In genomic region chr17:64129515-64129764, GRCh38 we compare ENCODE assay signal across 1 cellular context.
A peak's percentile ranks its signal among the peaks of the same experiment; 100 is the strongest.
TF ChIP-seq lines count a peak whose summit lies in the region.

No MANE protein-coding gene starts in this region.

TF ChIP-seq in HepG2, 621 proteins besides CTCF, POLR2A, EP300 and RAD21 (continued from another document and continues in another):
- TF ChIP-seq, protein P1, sequence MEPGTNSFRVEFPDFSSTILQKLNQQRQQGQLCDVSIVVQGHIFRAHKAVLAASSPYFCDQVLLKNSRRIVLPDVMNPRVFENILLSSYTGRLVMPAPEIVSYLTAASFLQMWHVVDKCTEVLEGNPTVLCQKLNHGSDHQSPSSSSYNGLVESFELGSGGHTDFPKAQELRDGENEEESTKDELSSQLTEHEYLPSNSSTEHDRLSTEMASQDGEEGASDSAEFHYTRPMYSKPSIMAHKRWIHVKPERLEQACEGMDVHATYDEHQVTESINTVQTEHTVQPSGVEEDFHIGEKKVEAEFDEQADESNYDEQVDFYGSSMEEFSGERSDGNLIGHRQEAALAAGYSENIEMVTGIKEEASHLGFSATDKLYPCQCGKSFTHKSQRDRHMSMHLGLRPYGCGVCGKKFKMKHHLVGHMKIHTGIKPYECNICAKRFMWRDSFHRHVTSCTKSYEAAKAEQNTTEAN (CRISPR knock-in tag; conservative IDR thresholded peaks at IDR 0.05), result no peak
- TF ChIP-seq, protein P2, sequence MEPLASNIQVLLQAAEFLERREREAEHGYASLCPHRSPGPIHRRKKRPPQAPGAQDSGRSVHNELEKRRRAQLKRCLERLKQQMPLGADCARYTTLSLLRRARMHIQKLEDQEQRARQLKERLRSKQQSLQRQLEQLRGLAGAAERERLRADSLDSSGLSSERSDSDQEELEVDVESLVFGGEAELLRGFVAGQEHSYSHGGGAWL (CRISPR knock-in tag; IDR thresholded peaks at IDR 0.05), result 0 out of 2 replicates have a peak, but pooled peaks have one; percentile 7
- TF ChIP-seq NKX3-1 (CRISPR knock-in tag; IDR thresholded peaks at IDR 0.05) (0 out of 2 replicates have a peak, but pooled peaks have one; percentile 78), ARID2 (CRISPR knock-in tag; IDR thresholded peaks at IDR 0.05; ENCODE audit: borderline replicate concordance) (0 out of 2 replicates have a peak, but pooled peaks have one; percentile 80), ZNF180 (CRISPR knock-in tag; IDR thresholded peaks at IDR 0.05; ENCODE audit: borderline replicate concordance, low read depth) (no peak), ZNF678 (CRISPR knock-in tag; IDR thresholded peaks at IDR 0.05) (0 out of 2 replicates have a peak, but pooled peaks have one; percentile 40), NFRKB (IDR thresholded peaks at IDR 0.05) (no peak), ATF3 (CRISPR knock-in tag; IDR thresholded peaks at IDR 0.05) (no peak), TEAD2 (CRISPR knock-in tag; IDR thresholded peaks at IDR 0.05) (no peak), ZNF30 (CRISPR knock-in tag; IDR thresholded peaks at IDR 0.05) (0 out of 2 replicates have a peak, but pooled peaks have one; percentile 66), ZNF282 (IDR thresholded peaks at IDR 0.05; ENCODE audit: partially characterized antibody) (no peak), IRX3 (CRISPR knock-in tag; IDR thresholded peaks at IDR 0.05; ENCODE audit: borderline replicate concordance, low read depth) (0 out of 2 replicates have a peak, but pooled peaks have one; percentile 52), ZNF414 (CRISPR knock-in tag; IDR thresholded peaks at IDR 0.05) (peak; percentile 47; the same call in 1 of the 2 replicates), ZBTB3 (CRISPR knock-in tag; IDR thresholded peaks at IDR 0.05; ENCODE audit: borderline replicate concordance, low read depth) (no peak), ZNF143 (CRISPR knock-in tag; IDR thresholded peaks at IDR 0.05) (0 out of 2 replicates have a peak, but pooled peaks have one; percentile 41), PTBP1 (IDR thresholded peaks at IDR 0.05; ENCODE audit: low read depth, low read length, poor library complexity, severe bottlenecking) (no peak), ZNF841 (CRISPR knock-in tag; IDR thresholded peaks at IDR 0.05; ENCODE audit: borderline replicate concordance) (peak; percentile 44; the same call in 1 of the 2 replicates), ZNF672 (CRISPR knock-in tag; IDR thresholded peaks at IDR 0.05) (0 out of 2 replicates have a peak, but pooled peaks have one; percentile 21), IRF9 (CRISPR knock-in tag; IDR thresholded peaks at IDR 0.05; ENCODE audit: borderline replicate concordance) (0 out of 2 replicates have a peak, but pooled peaks have one; percentile 7), ZNF780A (CRISPR knock-in tag; IDR thresholded peaks at IDR 0.05) (no peak), CBFB (CRISPR knock-in tag; IDR thresholded peaks at IDR 0.05) (no peak), ZNF20 (CRISPR knock-in tag; IDR thresholded peaks at IDR 0.05) (0 out of 2 replicates have a peak, but pooled peaks have one; percentile 72), REPIN1 (CRISPR knock-in tag; IDR thresholded peaks at IDR 0.05; ENCODE audit: borderline replicate concordance, low read depth) (peak; percentile 9; the same call in 1 of the 2 replicates), MTA3 (CRISPR knock-in tag; IDR thresholded peaks at IDR 0.05) (no peak), KDM5B (CRISPR knock-in tag; IDR thresholded peaks at IDR 0.05; ENCODE audit: borderline replicate concordance) (peak; percentile 19; the same call in 1 of the 2 replicates), RFX5 (IDR thresholded peaks at IDR 0.05; ENCODE audit: low read depth, low read length) (no peak), ZNF891 (CRISPR knock-in tag; IDR thresholded peaks at IDR 0.05) (no peak), ZSCAN20 (CRISPR knock-in tag; IDR thresholded peaks at IDR 0.05; ENCODE audit: borderline replicate concordance) (0 out of 2 replicates have a peak, but pooled peaks have one; percentile 92), ZNF589 (CRISPR knock-in tag; conservative IDR thresholded peaks at IDR 0.05) (no peak), DMTF1 (CRISPR knock-in tag; IDR thresholded peaks at IDR 0.05) (no peak), CREBL2 (CRISPR knock-in tag; IDR thresholded peaks at IDR 0.05; ENCODE audit: borderline replicate concordance) (no peak), KAT7 (CRISPR knock-in tag; IDR thresholded peaks at IDR 0.05; ENCODE audit: borderline replicate concordance) (no peak), ZNF83 (CRISPR knock-in tag; IDR thresholded peaks at IDR 0.05; ENCODE audit: borderline replicate concordance) (no peak), ZNF329 (CRISPR knock-in tag; IDR thresholded peaks at IDR 0.05; ENCODE audit: low read depth) (no peak)
- TF ChIP-seq, protein P3, sequence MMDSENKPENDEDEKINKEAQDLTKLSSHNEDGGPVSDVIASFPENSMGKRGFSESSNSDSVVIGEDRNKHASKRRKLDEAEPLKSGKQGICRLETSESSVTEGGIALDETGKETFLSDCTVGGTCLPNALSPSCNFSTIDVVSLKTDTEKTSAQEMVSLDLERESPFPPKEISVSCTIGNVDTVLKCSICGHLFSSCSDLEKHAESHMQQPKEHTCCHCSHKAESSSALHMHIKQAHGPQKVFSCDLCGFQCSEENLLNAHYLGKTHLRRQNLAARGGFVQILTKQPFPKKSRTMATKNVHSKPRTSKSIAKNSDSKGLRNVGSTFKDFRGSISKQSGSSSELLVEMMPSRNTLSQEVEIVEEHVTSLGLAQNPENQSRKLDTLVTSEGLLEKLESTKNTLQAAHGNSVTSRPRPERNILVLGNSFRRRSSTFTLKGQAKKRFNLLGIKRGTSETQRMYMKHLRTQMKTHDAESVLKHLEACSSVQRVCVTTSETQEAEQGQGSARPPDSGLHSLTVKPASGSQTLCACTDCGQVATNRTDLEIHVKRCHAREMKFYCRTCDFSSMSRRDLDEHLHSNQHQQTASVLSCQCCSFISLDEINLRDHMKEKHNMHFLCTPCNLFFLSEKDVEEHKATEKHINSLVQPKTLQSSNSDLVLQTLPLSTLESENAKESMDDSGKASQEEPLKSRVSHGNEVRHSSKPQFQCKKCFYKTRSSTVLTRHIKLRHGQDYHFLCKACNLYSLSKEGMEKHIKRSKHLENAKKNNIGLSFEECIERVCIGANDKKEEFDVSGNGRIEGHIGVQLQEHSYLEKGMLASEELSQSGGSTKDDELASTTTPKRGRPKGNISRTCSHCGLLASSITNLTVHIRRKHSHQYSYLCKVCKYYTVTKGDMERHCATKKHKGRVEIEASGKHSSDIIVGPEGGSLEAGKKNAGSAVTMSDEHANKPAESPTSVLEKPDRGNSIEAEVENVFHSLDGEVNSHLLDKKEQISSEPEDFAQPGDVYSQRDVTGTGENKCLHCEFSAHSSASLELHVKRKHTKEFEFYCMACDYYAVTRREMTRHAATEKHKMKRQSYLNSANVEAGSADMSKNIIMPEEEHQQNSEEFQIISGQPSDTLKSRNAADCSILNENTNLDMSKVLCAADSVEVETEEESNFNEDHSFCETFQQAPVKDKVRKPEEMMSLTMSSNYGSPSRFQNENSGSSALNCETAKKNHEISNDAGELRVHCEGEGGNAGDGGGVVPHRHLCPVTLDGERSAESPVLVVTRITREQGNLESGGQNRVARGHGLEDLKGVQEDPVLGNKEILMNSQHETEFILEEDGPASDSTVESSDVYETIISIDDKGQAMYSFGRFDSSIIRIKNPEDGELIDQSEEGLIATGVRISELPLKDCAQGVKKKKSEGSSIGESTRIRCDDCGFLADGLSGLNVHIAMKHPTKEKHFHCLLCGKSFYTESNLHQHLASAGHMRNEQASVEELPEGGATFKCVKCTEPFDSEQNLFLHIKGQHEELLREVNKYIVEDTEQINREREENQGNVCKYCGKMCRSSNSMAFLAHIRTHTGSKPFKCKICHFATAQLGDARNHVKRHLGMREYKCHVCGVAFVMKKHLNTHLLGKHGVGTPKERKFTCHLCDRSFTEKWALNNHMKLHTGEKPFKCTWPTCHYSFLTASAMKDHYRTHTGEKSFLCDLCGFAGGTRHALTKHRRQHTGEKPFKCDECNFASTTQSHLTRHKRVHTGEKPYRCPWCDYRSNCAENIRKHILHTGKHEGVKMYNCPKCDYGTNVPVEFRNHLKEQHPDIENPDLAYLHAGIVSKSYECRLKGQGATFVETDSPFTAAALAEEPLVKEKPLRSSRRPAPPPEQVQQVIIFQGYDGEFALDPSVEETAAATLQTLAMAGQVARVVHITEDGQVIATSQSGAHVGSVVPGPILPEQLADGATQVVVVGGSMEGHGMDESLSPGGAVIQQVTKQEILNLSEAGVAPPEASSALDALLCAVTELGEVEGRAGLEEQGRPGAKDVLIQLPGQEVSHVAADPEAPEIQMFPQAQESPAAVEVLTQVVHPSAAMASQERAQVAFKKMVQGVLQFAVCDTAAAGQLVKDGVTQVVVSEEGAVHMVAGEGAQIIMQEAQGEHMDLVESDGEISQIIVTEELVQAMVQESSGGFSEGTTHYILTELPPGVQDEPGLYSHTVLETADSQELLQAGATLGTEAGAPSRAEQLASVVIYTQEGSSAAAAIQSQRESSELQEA (CRISPR knock-in tag; IDR thresholded peaks at IDR 0.05; ENCODE audit: not compliant biosample characterization), result no peak
- TF ChIP-seq, protein P4, sequence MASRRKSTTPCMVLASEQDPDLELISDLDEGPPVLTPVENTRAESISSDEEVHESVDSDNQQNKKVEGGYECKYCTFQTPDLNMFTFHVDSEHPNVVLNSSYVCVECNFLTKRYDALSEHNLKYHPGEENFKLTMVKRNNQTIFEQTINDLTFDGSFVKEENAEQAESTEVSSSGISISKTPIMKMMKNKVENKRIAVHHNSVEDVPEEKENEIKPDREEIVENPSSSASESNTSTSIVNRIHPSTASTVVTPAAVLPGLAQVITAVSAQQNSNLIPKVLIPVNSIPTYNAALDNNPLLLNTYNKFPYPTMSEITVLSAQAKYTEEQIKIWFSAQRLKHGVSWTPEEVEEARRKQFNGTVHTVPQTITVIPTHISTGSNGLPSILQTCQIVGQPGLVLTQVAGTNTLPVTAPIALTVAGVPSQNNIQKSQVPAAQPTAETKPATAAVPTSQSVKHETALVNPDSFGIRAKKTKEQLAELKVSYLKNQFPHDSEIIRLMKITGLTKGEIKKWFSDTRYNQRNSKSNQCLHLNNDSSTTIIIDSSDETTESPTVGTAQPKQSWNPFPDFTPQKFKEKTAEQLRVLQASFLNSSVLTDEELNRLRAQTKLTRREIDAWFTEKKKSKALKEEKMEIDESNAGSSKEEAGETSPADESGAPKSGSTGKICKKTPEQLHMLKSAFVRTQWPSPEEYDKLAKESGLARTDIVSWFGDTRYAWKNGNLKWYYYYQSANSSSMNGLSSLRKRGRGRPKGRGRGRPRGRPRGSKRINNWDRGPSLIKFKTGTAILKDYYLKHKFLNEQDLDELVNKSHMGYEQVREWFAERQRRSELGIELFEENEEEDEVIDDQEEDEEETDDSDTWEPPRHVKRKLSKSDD (CRISPR knock-in tag; IDR thresholded peaks at IDR 0.05; ENCODE audit: low read depth), result no peak
- TF ChIP-seq, protein P5, sequence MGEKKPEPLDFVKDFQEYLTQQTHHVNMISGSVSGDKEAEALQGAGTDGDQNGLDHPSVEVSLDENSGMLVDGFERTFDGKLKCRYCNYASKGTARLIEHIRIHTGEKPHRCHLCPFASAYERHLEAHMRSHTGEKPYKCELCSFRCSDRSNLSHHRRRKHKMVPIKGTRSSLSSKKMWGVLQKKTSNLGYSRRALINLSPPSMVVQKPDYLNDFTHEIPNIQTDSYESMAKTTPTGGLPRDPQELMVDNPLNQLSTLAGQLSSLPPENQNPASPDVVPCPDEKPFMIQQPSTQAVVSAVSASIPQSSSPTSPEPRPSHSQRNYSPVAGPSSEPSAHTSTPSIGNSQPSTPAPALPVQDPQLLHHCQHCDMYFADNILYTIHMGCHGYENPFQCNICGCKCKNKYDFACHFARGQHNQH (CRISPR knock-in tag; IDR thresholded peaks at IDR 0.05), result no peak
